Comparison of ENCODE assay signal across 16 cellular contexts in the genomic region with DNA sequence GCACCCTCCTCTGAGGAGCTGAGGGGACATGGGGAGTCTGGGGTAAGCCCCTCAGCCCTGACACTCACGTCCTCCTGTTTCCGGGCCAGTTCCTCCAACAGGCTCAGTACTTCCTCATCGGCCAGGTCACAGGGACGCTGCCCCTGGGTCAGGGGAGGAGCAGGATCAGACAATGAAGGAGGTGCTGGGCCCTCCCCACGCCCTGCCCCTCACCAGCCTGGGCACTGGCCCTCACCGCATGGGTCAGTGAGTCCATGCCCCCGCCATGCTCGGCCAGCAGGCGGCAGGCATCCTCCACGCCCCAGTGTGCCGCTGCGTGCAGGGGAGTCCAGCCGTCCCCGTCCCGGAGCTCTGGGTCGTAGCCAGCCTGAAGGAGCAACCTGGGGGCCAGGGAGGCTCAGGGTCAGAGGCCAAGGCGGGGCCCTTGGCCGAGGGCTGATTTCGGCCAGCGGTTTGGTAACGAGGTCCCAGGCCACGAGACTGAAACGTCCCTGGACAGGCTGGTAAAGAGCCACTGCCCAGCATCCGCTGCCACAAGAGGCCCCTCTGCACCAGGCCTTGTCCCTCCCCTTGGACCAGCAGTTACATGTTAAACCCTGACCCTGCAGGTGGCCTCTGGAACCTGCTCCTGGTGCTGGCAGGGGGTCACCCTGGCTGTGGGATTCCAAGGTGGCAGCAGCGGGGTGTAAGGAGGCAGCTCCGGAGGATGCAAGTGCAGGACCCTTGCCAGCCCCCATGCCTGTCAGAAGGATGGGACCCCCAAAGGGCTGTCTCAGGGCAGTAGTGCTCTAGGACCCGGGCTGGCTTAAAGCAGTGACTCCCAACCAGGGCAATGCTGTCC. TPM values are rescaled to one million over a fixed set of nuclear protein-coding genes. Genes with fewer than 3 reads are reported as not detected.
DNase-seq lines count a peak whose midpoint lies in the region; ATAC-seq, FAIRE-seq and TF ChIP-seq lines count a peak whose summit lies in the region.
"Had no signal": no experiment of that assay in that cellular context is flagged by ENCODE, and none has a peak within 500 bp of the region (broad histone marks: within the 10 kb centered on the region; RNA-seq: fewer than 3 reads in every experiment).

No MANE protein-coding gene starts in this region.

- H3K9me3 ChIP-seq in T-helper 17 cell (ENCODE audit: control insufficient read depth, low read length, poor library complexity, severe bottlenecking) (no peaks in the 10 kb centered on the region), gastrocnemius medialis (no peaks in the 10 kb centered on the region)

- peak; percentile 16 for TF ChIP-seq CTCF in GM13977 (IDR thresholded peaks at IDR 0.05; ENCODE audit: extremely low read depth, insufficient read depth, missing control alignments)
- peak; percentile 16 for TF ChIP-seq CTCF in foreskin keratinocyte (conservative IDR thresholded peaks at IDR 0.05)
- TF ChIP-seq CTCF in gastrocnemius medialis (IDR thresholded peaks at IDR 0.05 in 4 of 5, conservative IDR thresholded peaks at IDR 0.05 in 1 of 5): peak in 1 of 5 experiments; percentile 17

- intact Hi-C loops in gastrocnemius medialis (cut with DNase I; ENCODE audit: low total_unique reads): no loop called here
- intact Hi-C loops in posterior vena cava (cut with DNase I): no loop called here

- peak; percentile 16 for ATAC-seq in T-helper 17 cell
- no peak for ATAC-seq in foreskin keratinocyte
- no peak for ATAC-seq in gastrocnemius medialis
- ATAC-seq: stimulated activated naive B cell treated with anti-CD40 and anti-IgM and Interleukin-4, amounts not matched to agents 10 μg/mL and 1 μg/mL and 100 μg/mL, for 72 hours had no signal

- H3K36me3 ChIP-seq in gastrocnemius medialis: peaks cover 0 to 39% of the 10 kb centered on the region in 2 donors

- H3K27me3 Mint-ChIP-seq in T-helper 17 cell: no peaks in the 10 kb centered on the region
- H3K27me3 Mint-ChIP-seq: CD4-positive, CD25-positive, alpha-beta regulatory T cell; stimulated activated naive B cell treated with anti-CD40 and anti-IgM and Interleukin-4, amounts not matched to agents 10 μg/mL and 1 μg/mL and 100 μg/mL, for 72 hours had no signal

- H3K27me3 ChIP-seq in foreskin keratinocyte (no peaks in the 10 kb centered on the region), gastrocnemius medialis (no peaks in the 10 kb centered on the region)
- H3K27me3 ChIP-seq: dorsolateral prefrontal cortex had no signal

- DNase-seq in GM13977 (ENCODE audit: low spot score) (no peak), T-helper 17 cell (no peak), foreskin keratinocyte (no peak), gastrocnemius medialis (no peak), posterior vena cava (ENCODE audit: low spot score) (no peak), H54 (ENCODE audit: insufficient read length, low spot score) (no peak), NCI-H1694 (lab: John Stamatoyannopoulos, UW) (no peak)
- DNase-seq: activated CD4-positive, alpha-beta T cell treated with anti-CD3 and anti-CD28 coated beads for 48 hours; anterior cingulate cortex; CD4-positive, CD25-positive, alpha-beta regulatory T cell; dorsolateral prefrontal cortex; EL; stimulated activated CD4-positive, alpha-beta T cell treated with anti-CD3 and anti-CD28 coated beads, Interleukin-4, amount 100 ng/mL, for 24 hours; stimulated activated naive B cell treated with anti-CD40 and anti-IgM and Interleukin-4, amounts not matched to agents 10 μg/mL and 1 μg/mL and 100 μg/mL, for 72 hours had no signal

- no peak overlapping the region for H3K4me3 ChIP-seq in gastrocnemius medialis
- H3K4me3 ChIP-seq: dorsolateral prefrontal cortex had no signal

- no peak for TF ChIP-seq POLR2A in gastrocnemius medialis (IDR thresholded peaks at IDR 0.05)
- TF ChIP-seq POLR2A in H54 (IDR thresholded peaks at IDR 0.05; ENCODE audit: low read depth, low read length): no peak

- FAIRE-seq in H54 (lab: Jason Lieb, UNC): no peak
- FAIRE-seq: GM19239, islet of Langerhans had no signal

- H3K4me1 ChIP-seq in foreskin keratinocyte (no peaks in the 10 kb centered on the region), gastrocnemius medialis (peaks cover 0 to 10% of the 10 kb centered on the region in 2 donors)

- no peak overlapping the region for H3K4me3 Mint-ChIP-seq in T-helper 17 cell
- H3K4me3 Mint-ChIP-seq: CD4-positive, CD25-positive, alpha-beta regulatory T cell; stimulated activated naive B cell treated with anti-CD40 and anti-IgM and Interleukin-4, amounts not matched to agents 10 μg/mL and 1 μg/mL and 100 μg/mL, for 72 hours had no signal

- H3K27ac ChIP-seq in foreskin keratinocyte: no peak overlapping the region
- peak overlapping the region; percentile 7 to 66 (median 60) for H3K27ac ChIP-seq in gastrocnemius medialis

- H3K36me3 Mint-ChIP-seq in T-helper 17 cell (ENCODE audit: low read depth): peaks cover 2% of the 10 kb centered on the region

- H3K4me1 Mint-ChIP-seq in T-helper 17 cell: peaks cover 4% of the 10 kb centered on the region

- in situ Hi-C loops in GM13977 (cut with MboI; ENCODE audit: low pct_unique_long_range_greater_than_20kb, low sequenced_read_pairs, unreplicated experiment) (no loop called here), gastrocnemius medialis (cut with MboI; ENCODE audit: low sequenced_read_pairs in 4 of 4) (no loop called here)

- no peak overlapping the region for H3K27ac Mint-ChIP-seq in T-helper 17 cell

RNA-seq across cellular contexts. Expression of gene PPP1R12C, which starts 18.5 kb away (rescaled TPM):
- 100 to 1,000 TPM; 133 to 173 TPM for total RNA-seq in T-helper 17 cell
- total RNA-seq in foreskin keratinocyte: 59.8 and 60.9 TPM in 2 replicates
- 64.8 and 65.2 TPM in 2 replicates for polyA plus RNA-seq in foreskin keratinocyte
- 10 to 100 TPM; 22.6 to 28.2 (median 26.2) TPM for total RNA-seq in gastrocnemius medialis
- 100 to 1,000 TPM; 207 to 252 TPM for total RNA-seq in posterior vena cava

RNA-seq across cellular contexts. Expression of gene EPS8L1, which starts 23.3 kb away (rescaled TPM):
- 1 to 10 TPM; 1.8 to 3.3 TPM for total RNA-seq in T-helper 17 cell
- total RNA-seq in foreskin keratinocyte: 16.6 and 30.2 TPM in 2 replicates
- 18.7 and 29.0 TPM in 2 replicates for polyA plus RNA-seq in foreskin keratinocyte
- total RNA-seq in gastrocnemius medialis: 1 to 10 TPM in 2 of 4 donors, under 1 TPM in 2; 0.25 to 2.4 (median 1.3) TPM
- total RNA-seq in posterior vena cava: 1 to 10 TPM in 1 of 2 donors, under 1 TPM in 1; 0.38 to 2.1 TPM

RNA-seq across cellular contexts. Expression of gene RDH13, which starts 36.0 kb away (rescaled TPM):
- 10 to 100 TPM; 11.3 to 12.9 TPM for total RNA-seq in T-helper 17 cell
- total RNA-seq in foreskin keratinocyte: 12.4 and 17.2 TPM in 2 replicates
- 9.6 and 13.7 TPM in 2 replicates for polyA plus RNA-seq in foreskin keratinocyte
- 10 to 100 TPM in 1 of 4 donors, 1 to 10 TPM in 3; 5.2 to 10.5 (median 7.6) TPM for total RNA-seq in gastrocnemius medialis
- total RNA-seq in posterior vena cava: 1 to 10 TPM; 7.8 to 8.1 TPM

RNA-seq across cellular contexts. Expression of gene TNNT1, which starts 50.1 kb away (rescaled TPM):
- under 1 TPM in 1 of 2 donors, not detected in 1; 0.52 TPM for total RNA-seq in T-helper 17 cell
- total RNA-seq in foreskin keratinocyte: 134 and 199 TPM in 2 replicates
- 157 and 208 TPM in 2 replicates for polyA plus RNA-seq in foreskin keratinocyte
- total RNA-seq in gastrocnemius medialis: 1,000 to 10,000 TPM; 2,342 to 9,166 (median 6,627) TPM
- not detected for total RNA-seq in posterior vena cava
- total RNA-seq: CD4-positive, CD25-positive, alpha-beta regulatory T cell had no signal
- polyA plus RNA-seq: CD4-positive, CD25-positive, alpha-beta regulatory T cell had no signal

RNA-seq across cellular contexts. Expression of gene TNNI3, which starts 58.6 kb away (rescaled TPM):
- total RNA-seq in T-helper 17 cell (not detected), foreskin keratinocyte (5.3 and 5.4 TPM in 2 replicates), gastrocnemius medialis (1 to 10 TPM; 1.6 to 6.2 (median 5.5) TPM), posterior vena cava (not detected)
- 8.9 and 9.1 TPM in 2 replicates for polyA plus RNA-seq in foreskin keratinocyte
- total RNA-seq: CD4-positive, CD25-positive, alpha-beta regulatory T cell had no signal
- polyA plus RNA-seq: CD4-positive, CD25-positive, alpha-beta regulatory T cell had no signal
